11 cellular contexts compared by ENCODE assay signal in genomic region chr6:14728396-14729024, GRCh38.
DNase-seq lines count a peak whose midpoint lies in the region; ATAC-seq and TF ChIP-seq lines count a peak whose summit lies in the region.
"Had no signal": no experiment of that assay in that cellular context is flagged by ENCODE, and none has a peak within 500 bp of the region (broad histone marks: within the 10 kb centered on the region; RNA-seq: fewer than 3 reads in every experiment).

No MANE protein-coding gene starts in this region.

- CTCF ChIA-PET in activated CD8-positive, alpha-beta memory T cell treated with anti-CD3 and anti-CD28 coated beads, Interleukin-2, amount 10 ng/mL, durations not matched to agents 7 days and 5 days (lab: Charles Lee) = interaction anchor here (1.3 kb wide), 1 partner anchor 11 kb away, joined by 3 read pairs; no protein-coding TSS in a partner anchor
- CTCF ChIA-PET in WTC11 (lab: Charles Lee) (interaction anchor here (1.0 kb wide), 1 partner anchor 18 kb away, joined by 4 read pairs; no protein-coding TSS in a partner anchor), Calu3 (lab: Charles Lee) (no interaction called here), GM10248 (lab: Yijun Ruan, JAX) (interaction anchor here (1.1 to 2.6 kb wide), 5 partner anchors 8 to 517 kb away, joined by 3 to 7 read pairs (median 3); no protein-coding TSS in a partner anchor)

- intact Hi-C loops in tibial artery (cut with DNase I; ENCODE audit: low total_unique reads) = no loop called here
- intact Hi-C loops in Calu3 (cut with micrococcal nuclease; ENCODE audit: unreplicated experiment) = loop anchor here (10.0 kb wide), 1 partner anchor 76 kb away; no protein-coding TSS in a partner anchor

- H3K4me3 Mint-ChIP-seq in activated CD8-positive, alpha-beta memory T cell treated with anti-CD3 and anti-CD28 coated beads, Interleukin-2, amount 10 ng/mL, durations not matched to agents 7 days and 5 days = no peak overlapping the region
- no peak overlapping the region for H3K4me3 Mint-ChIP-seq in WTC11
- H3K4me3 Mint-ChIP-seq in Calu3 (ENCODE audit: low read depth, unreplicated experiment) = no peak overlapping the region
- H3K4me3 Mint-ChIP-seq: activated naive CD4-positive, alpha-beta T cell treated with anti-CD3 and anti-CD28 coated beads for 36 hours had no signal

- BruUV-seq in Calu3 (replicated peaks; lab: Mats Ljungman, UMichigan) = no TSS peak

- H3K9me3 ChIP-seq in tibial artery = no peaks in the 10 kb centered on the region

- H3K4me3 ChIP-seq in tibial artery = no peak overlapping the region

- peaks cover 2% of the 10 kb centered on the region for H3K9me3 Mint-ChIP-seq in activated CD8-positive, alpha-beta memory T cell treated with anti-CD3 and anti-CD28 coated beads, Interleukin-2, amount 10 ng/mL, durations not matched to agents 7 days and 5 days (ENCODE audit: low read depth)
- H3K9me3 Mint-ChIP-seq in WTC11 = peaks cover 27% of the 10 kb centered on the region
- no peaks in the 10 kb centered on the region for H3K9me3 Mint-ChIP-seq in Calu3 (ENCODE audit: low read depth, unreplicated experiment)

- H3K4me1 Mint-ChIP-seq in activated CD8-positive, alpha-beta memory T cell treated with anti-CD3 and anti-CD28 coated beads, Interleukin-2, amount 10 ng/mL, durations not matched to agents 7 days and 5 days = peaks cover 30% of the 10 kb centered on the region
- peaks cover 47% of the 10 kb centered on the region for H3K4me1 Mint-ChIP-seq in WTC11
- peaks cover 21% of the 10 kb centered on the region for H3K4me1 Mint-ChIP-seq in Calu3 (ENCODE audit: low read depth, unreplicated experiment)

- H3K27me3 Mint-ChIP-seq in activated CD8-positive, alpha-beta memory T cell treated with anti-CD3 and anti-CD28 coated beads, Interleukin-2, amount 10 ng/mL, durations not matched to agents 7 days and 5 days = no peaks in the 10 kb centered on the region
- H3K27me3 Mint-ChIP-seq in WTC11 (ENCODE audit: low read depth) (peaks cover 4% of the 10 kb centered on the region; the same call in 1 of the 2 replicates), Calu3 (ENCODE audit: unreplicated experiment) (no peaks in the 10 kb centered on the region)
- H3K27me3 Mint-ChIP-seq: CD4-positive, CD25-positive, alpha-beta regulatory T cell had no signal

- no peak overlapping the region for H3K27ac Mint-ChIP-seq in activated CD8-positive, alpha-beta memory T cell treated with anti-CD3 and anti-CD28 coated beads, Interleukin-2, amount 10 ng/mL, durations not matched to agents 7 days and 5 days
- H3K27ac Mint-ChIP-seq in WTC11 (no peak overlapping the region), Calu3 (ENCODE audit: unreplicated experiment) (no peak overlapping the region)

- H3K36me3 Mint-ChIP-seq in activated CD8-positive, alpha-beta memory T cell treated with anti-CD3 and anti-CD28 coated beads, Interleukin-2, amount 10 ng/mL, durations not matched to agents 7 days and 5 days = peaks cover 5% of the 10 kb centered on the region
- peaks cover 3% of the 10 kb centered on the region; the same call in 1 of the 2 replicates for H3K36me3 Mint-ChIP-seq in WTC11
- peaks cover 11% of the 10 kb centered on the region for H3K36me3 Mint-ChIP-seq in Calu3 (ENCODE audit: insufficient read depth, unreplicated experiment)
- H3K36me3 Mint-ChIP-seq: CD4-positive, CD25-positive, alpha-beta regulatory T cell had no signal

- no peaks in the 10 kb centered on the region for H3K36me3 ChIP-seq in tibial artery

- no peaks in the 10 kb centered on the region for H3K27me3 ChIP-seq in tibial artery

- no peaks in the 10 kb centered on the region for H3K4me1 ChIP-seq in tibial artery

- no peak for ATAC-seq in activated CD8-positive, alpha-beta memory T cell treated with anti-CD3 and anti-CD28 coated beads, Interleukin-2, amount 10 ng/mL, durations not matched to agents 7 days and 5 days
- no peak for ATAC-seq in WTC11
- ATAC-seq: Panc1 had no signal

- TF ChIP-seq CTCF in WTC11 (IDR thresholded peaks at IDR 0.05) (no peak), tibial artery (IDR thresholded peaks at IDR 0.05) (no peak), Calu3 (IDR thresholded peaks at IDR 0.05; ENCODE audit: unreplicated experiment) (no peak), GM10248 (IDR thresholded peaks at IDR 0.05; ENCODE audit: control extremely low read depth, extremely low read depth, low read depth, missing control alignments) (no peak)

- H3K27ac ChIP-seq in tibial artery = no peak overlapping the region

- POLR2A ChIA-PET in WTC11 (lab: Charles Lee) (interaction anchor here (0.5 kb wide), 1 partner anchor 205 kb away, joined by 4 read pairs; no protein-coding TSS in a partner anchor), GM10248 (lab: Yijun Ruan, JAX) (interaction anchor here (1.1 kb wide), 1 partner anchor 13 kb away, joined by 4 read pairs; no protein-coding TSS in a partner anchor)

- peak; percentile 54 for DNase-seq in activated CD8-positive, alpha-beta memory T cell treated with anti-CD3 and anti-CD28 coated beads for 24 hours
- DNase-seq in activated CD8-positive, alpha-beta memory T cell treated with anti-CD3 and anti-CD28 coated beads, Interleukin-2, amount 10 ng/mL, durations not matched to agents 7 days and 5 days = no peak
- no peak for DNase-seq in WTC11 (ENCODE audit: low spot score)
- DNase-seq in iris pigment epithelial cell (ENCODE audit: low read depth) = peak; percentile 76
- peak; percentile 41 to 70 for DNase-seq in tibial artery
- no peak for DNase-seq in NCI-H2196 (lab: John Stamatoyannopoulos, UW; ENCODE audit: unreplicated experiment)
- DNase-seq in Calu3 = no peak
- no peak for DNase-seq in GM10248 (ENCODE audit: extremely low spot score)
- DNase-seq: activated naive CD4-positive, alpha-beta T cell treated with anti-CD3 and anti-CD28 coated beads for 36 hours had no signal

TF ChIP-seq in WTC11, 78 proteins besides CTCF, POLR2A, EP300 and RAD21:
- TF ChIP-seq FOXP1 (CRISPR knock-in tag; IDR thresholded peaks at IDR 0.05; ENCODE audit: borderline replicate concordance) = no peak
- no peak for TF ChIP-seq ZNF512 (CRISPR knock-in tag; IDR thresholded peaks at IDR 0.05; ENCODE audit: borderline replicate concordance)
- no peak for TF ChIP-seq ZNF425 (CRISPR knock-in tag; conservative IDR thresholded peaks at IDR 0.05)
- no peak for TF ChIP-seq ZNF317 (CRISPR knock-in tag; IDR thresholded peaks at IDR 0.05; ENCODE audit: borderline replicate concordance, low read depth)
- TF ChIP-seq ZNF263 (CRISPR knock-in tag; IDR thresholded peaks at IDR 0.05; ENCODE audit: low read depth) = peak; percentile 40; the same call in 1 of the 2 replicates
- no peak for TF ChIP-seq PRRX2 (CRISPR knock-in tag; IDR thresholded peaks at IDR 0.05)

Comparison
In these comparisons a context has a peak if more than half of its experiments do, and no peak if none do; other contexts are left out.
1. DNase-seq: peak in activated CD8-positive, alpha-beta memory T cell treated with anti-CD3 and anti-CD28 coated beads for 24 hours (single experiment), iris pigment epithelial cell (single experiment) and tibial artery (2 of 2); none in activated CD8-positive, alpha-beta memory T cell treated with anti-CD3 and anti-CD28 coated beads, Interleukin-2, amount 10 ng/mL, durations not matched to agents 7 days and 5 days (single experiment), WTC11 (single experiment), NCI-H2196 (single experiment), Calu3 (single experiment) and GM10248 (single experiment).